7 cellular contexts compared by ENCODE assay signal in genomic region chr5:139179778-139180513, GRCh38. TPM values are rescaled to one million over a fixed set of nuclear protein-coding genes. Genes with fewer than 3 reads are reported as not detected.
A peak's percentile ranks its signal among the peaks of the same experiment; 100 is the strongest.
DNase-seq lines count a peak whose midpoint lies in the region; FAIRE-seq and TF ChIP-seq lines count a peak whose summit lies in the region.
"Not testable (repeated sequence)": the region's sequence is repeated elsewhere in the genome, so short reads cannot be mapped to it uniquely, and the experiment has no call there.

No MANE protein-coding gene starts in this region.

- TF ChIP-seq CTCF in astrocyte (IDR thresholded peaks at IDR 0.05; ENCODE audit: insufficient read depth, low read depth, low read length); left ventricle myocardium inferior (IDR thresholded peaks at IDR 0.05; ENCODE audit: borderline replicate concordance); mesothelial cell of epicardium (IDR thresholded peaks at IDR 0.05; ENCODE audit: unreplicated experiment); prostate gland (IDR thresholded peaks at IDR 0.05); thyroid gland (IDR thresholded peaks at IDR 0.05): not testable (repeated sequence)

- intact Hi-C loops in dendritic cell treated with granulocyte-macrophage colony-stimulating factor and Interleukin-4, amounts not matched to agents 40 ng/mL and 50 ng/mL, for 4 days (cut with micrococcal nuclease); left ventricle myocardium inferior (cut with micrococcal nuclease); thyroid gland (cut with DNase I): not testable (repeated sequence)
- intact Hi-C loops in prostate gland (cut with DNase I): loop anchor here (5.0 kb wide), 1 partner anchor 48 kb away; no protein-coding TSS in a partner anchor

- WGBS in prostate gland: 60% methylated on average over 8 of the region's 8 CpGs
- WGBS in thyroid gland, 2 donors: 56 to 57% methylated on average over 8 of the region's 8 CpGs

- H3K36me3 Mint-ChIP-seq in astrocyte (ENCODE audit: low read depth, unreplicated experiment); dendritic cell treated with granulocyte-macrophage colony-stimulating factor and Interleukin-4, amounts not matched to agents 40 ng/mL and 50 ng/mL, for 4 days (ENCODE audit: low read depth); mesothelial cell of epicardium: not testable (repeated sequence)

- H3K9me3 Mint-ChIP-seq in astrocyte (ENCODE audit: unreplicated experiment); dendritic cell treated with granulocyte-macrophage colony-stimulating factor and Interleukin-4, amounts not matched to agents 40 ng/mL and 50 ng/mL, for 4 days; mesothelial cell of epicardium: not testable (repeated sequence)

- not testable (repeated sequence) for TF ChIP-seq POLR2A in prostate gland (IDR thresholded peaks at IDR 0.05); thyroid gland (IDR thresholded peaks at IDR 0.05)

- H3K36me3 ChIP-seq in astrocyte (ENCODE audit: insufficient read depth, low read length); left ventricle myocardium inferior; prostate gland; thyroid gland: not testable (repeated sequence)

- H3K9me3 ChIP-seq in astrocyte (ENCODE audit: insufficient read depth, low read depth, low read length); left ventricle myocardium inferior (replicated peaks); prostate gland; thyroid gland: not testable (repeated sequence)

- H3K9ac ChIP-seq in astrocyte (ENCODE audit: low read length): not testable (repeated sequence)

- peaks cover 13% of the 10 kb centered on the region for H3K4me1 ChIP-seq in astrocyte (ENCODE audit: insufficient read depth, low read length)
- peaks cover 73% of the 10 kb centered on the region for H3K4me1 ChIP-seq in left ventricle myocardium inferior
- peaks cover 22% of the 10 kb centered on the region for H3K4me1 ChIP-seq in prostate gland (replicated peaks)
- peaks cover 51 to 57% of the 10 kb centered on the region in 2 donors for H3K4me1 ChIP-seq in thyroid gland

- H3K27ac ChIP-seq in astrocyte (ENCODE audit: low read depth, low read length): not testable (repeated sequence)
- peak overlapping the region; percentile 88 for H3K27ac ChIP-seq in left ventricle myocardium inferior (replicated peaks)
- H3K27ac ChIP-seq in prostate gland: peak overlapping the region; percentile 61 to 76
- H3K27ac ChIP-seq in thyroid gland: peak overlapping the region; percentile 63 to 76 (median 67)

- not testable (repeated sequence) for FAIRE-seq in astrocyte (lab: Jason Lieb, UNC)

- peak overlapping the region; percentile 23 for H3K27ac Mint-ChIP-seq in astrocyte (ENCODE audit: unreplicated experiment)
- peak overlapping the region; percentile 86 for H3K27ac Mint-ChIP-seq in dendritic cell treated with granulocyte-macrophage colony-stimulating factor and Interleukin-4, amounts not matched to agents 40 ng/mL and 50 ng/mL, for 4 days
- H3K27ac Mint-ChIP-seq in mesothelial cell of epicardium: peak overlapping the region; percentile 97

- H3K27me3 ChIP-seq in astrocyte (ENCODE audit: insufficient read depth, low read length); left ventricle myocardium inferior (ENCODE audit: low read depth); prostate gland (replicated peaks; ENCODE audit: insufficient read depth); thyroid gland: not testable (repeated sequence)

- peak overlapping the region; percentile 28 for H3K4me3 Mint-ChIP-seq in astrocyte (ENCODE audit: unreplicated experiment)
- not testable (repeated sequence) for H3K4me3 Mint-ChIP-seq in dendritic cell treated with granulocyte-macrophage colony-stimulating factor and Interleukin-4, amounts not matched to agents 40 ng/mL and 50 ng/mL, for 4 days; mesothelial cell of epicardium

- H3K4me2 ChIP-seq in astrocyte (ENCODE audit: low read length): not testable (repeated sequence)

- H4K20me1 ChIP-seq in astrocyte (ENCODE audit: insufficient read depth, low read length): peaks cover 70% of the 10 kb centered on the region

- POLR2A ChIA-PET in HEK293T (lab: Yijun Ruan, JAX): interaction anchor here (1.5 kb wide), 1 partner anchor 18 kb away, joined by 7 read pairs; the partner anchor contains the start of gene SIL1

- DNase-seq in HEK293T (ENCODE audit: extremely low spot score); astrocyte (ENCODE audit: low read depth); left ventricle myocardium inferior; mesothelial cell of epicardium (ENCODE audit: low spot score in 2 of 2, unreplicated experiment in 2 of 2); prostate gland (ENCODE audit: low spot score): not testable (repeated sequence)
- DNase-seq in thyroid gland: peak in 1 of 2 donors; percentile 7

- not testable (repeated sequence) for H3K27me3 Mint-ChIP-seq in astrocyte (ENCODE audit: low read depth, unreplicated experiment); dendritic cell treated with granulocyte-macrophage colony-stimulating factor and Interleukin-4, amounts not matched to agents 40 ng/mL and 50 ng/mL, for 4 days; mesothelial cell of epicardium (ENCODE audit: low read depth)

- CTCF ChIA-PET in HEK293T (lab: Yijun Ruan, JAX): interaction anchor here (0.6 kb wide), 1 partner anchor 85 kb away, joined by 4 read pairs; no protein-coding TSS in a partner anchor

- H3K79me2 ChIP-seq in astrocyte (ENCODE audit: insufficient read depth, low read length): peaks cover 40% of the 10 kb centered on the region

- H2AFZ ChIP-seq in astrocyte (ENCODE audit: low read depth, low read length): not testable (repeated sequence)

- not testable (repeated sequence) for H3K4me3 ChIP-seq in astrocyte (ENCODE audit: insufficient read depth, low read depth, low read length); left ventricle myocardium inferior; prostate gland; thyroid gland (replicated peaks in 1 of 3)

- H3K4me1 Mint-ChIP-seq in astrocyte (ENCODE audit: low read depth, unreplicated experiment): peaks cover 32% of the 10 kb centered on the region
- H3K4me1 Mint-ChIP-seq in dendritic cell treated with granulocyte-macrophage colony-stimulating factor and Interleukin-4, amounts not matched to agents 40 ng/mL and 50 ng/mL, for 4 days (ENCODE audit: low read depth): peaks cover 80% of the 10 kb centered on the region
- peaks cover 61% of the 10 kb centered on the region for H3K4me1 Mint-ChIP-seq in mesothelial cell of epicardium

TF ChIP-seq in HEK293T, 16 proteins besides CTCF, POLR2A, EP300 and RAD21:
- TF ChIP-seq ZNF384 (IDR thresholded peaks at IDR 0.05): peak; percentile 78

RNA-seq across cellular contexts. Expression of gene SIL1, which starts 18.2 kb away (rescaled TPM):
- 41.6 and 57.6 TPM in 2 replicates for total RNA-seq in astrocyte
- 39.3 TPM for total RNA-seq in left ventricle myocardium inferior
- 46.2 to 55.4 TPM (median 51.2 TPM) in 3 replicates for total RNA-seq in mesothelial cell of epicardium
- total RNA-seq in prostate gland: 10 to 100 TPM; 69.9 to 75.6 TPM
- total RNA-seq in thyroid gland: 100 to 1,000 TPM in 2 of 4 donors, 10 to 100 TPM in 2; 57.5 to 103 (median 81.7) TPM

Comparison
In these comparisons a context has a peak if more than half of its experiments do, and no peak if none do; other contexts are left out.
1. H3K27ac Mint-ChIP-seq: peak in every context shown above with its lines; median percentile 97 in mesothelial cell of epicardium; 86 in dendritic cell treated with granulocyte-macrophage colony-stimulating factor and Interleukin-4, amounts not matched to agents 40 ng/mL and 50 ng/mL, for 4 days; 23 in astrocyte.